ENCODE assay signal across 23 cellular contexts in the genomic region with DNA sequence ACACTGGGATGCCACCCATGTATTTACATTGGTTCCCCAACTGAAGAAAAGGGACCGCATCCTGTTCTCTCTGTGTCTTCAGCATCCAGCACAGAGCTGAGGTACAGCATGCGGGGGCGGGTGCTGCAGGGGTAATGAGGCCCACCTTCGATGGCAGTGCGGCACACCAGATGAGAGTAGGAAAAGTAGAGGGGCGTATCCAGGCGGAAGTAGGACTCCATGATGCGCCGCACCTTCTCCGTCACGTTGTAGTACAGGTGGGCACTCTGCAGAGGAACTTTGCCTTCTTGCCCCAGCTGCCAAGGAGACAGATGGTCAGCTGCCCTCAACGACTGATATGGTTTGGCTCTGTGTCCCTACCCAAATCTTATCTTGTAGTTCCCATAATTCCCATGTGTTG. TPM values are rescaled to one million over a fixed set of nuclear protein-coding genes. Genes with fewer than 3 reads are reported as not detected.
DNase-seq lines count a peak whose midpoint lies in the region; ATAC-seq and TF ChIP-seq lines count a peak whose summit lies in the region.
"Had no signal": no experiment of that assay in that cellular context is flagged by ENCODE, and none has a peak within 500 bp of the region (broad histone marks: within the 10 kb centered on the region; RNA-seq: fewer than 3 reads in every experiment).

No MANE protein-coding gene starts in this region.

- H3K79me2 ChIP-seq in neural progenitor cell (ENCODE audit: low read depth) = no peaks in the 10 kb centered on the region

- WGBS in sigmoid colon, 2 donors = 95 to 97% methylated on average over 12 of the region's 12 CpGs

- H3K4me1 ChIP-seq in left ventricle myocardium inferior (no peaks in the 10 kb centered on the region), neural progenitor cell (no peaks in the 10 kb centered on the region), upper lobe of right lung (no peaks in the 10 kb centered on the region), sigmoid colon (no peaks in the 10 kb centered on the region)
- H3K4me1 ChIP-seq: BLaER1, HAP-1 had no signal

- H3K9me3 Mint-ChIP-seq in endothelial cell (ENCODE audit: unreplicated experiment) (peaks cover 4% of the 10 kb centered on the region), neural progenitor cell (peaks cover 12% of the 10 kb centered on the region)

- H3K9me3 ChIP-seq in left ventricle myocardium inferior (replicated peaks) = no peaks in the 10 kb centered on the region
- H3K9me3 ChIP-seq in neural progenitor cell (ENCODE audit: low read depth) = no peaks in the 10 kb centered on the region
- H3K9me3 ChIP-seq in upper lobe of right lung = no peaks in the 10 kb centered on the region
- no peaks in the 10 kb centered on the region for H3K9me3 ChIP-seq in sigmoid colon
- H3K9me3 ChIP-seq: HAP-1 had no signal

- H4K20me1 ChIP-seq in neural progenitor cell (ENCODE audit: low read depth) = no peaks in the 10 kb centered on the region
- H4K20me1 ChIP-seq: BLaER1 had no signal

- H3F3A ChIP-seq in neural progenitor cell (ENCODE audit: low read depth) = no peaks in the 10 kb centered on the region

- H3K4me3 ChIP-seq in left ventricle myocardium inferior (no peak overlapping the region), neural progenitor cell (no peak overlapping the region), upper lobe of right lung (no peak overlapping the region), sigmoid colon (no peak overlapping the region)
- H3K4me3 ChIP-seq: BLaER1, HAP-1, K562 had no signal

- DNase-seq in cardiac septum (ENCODE audit: low spot score) (peak; percentile 19), left ventricle myocardium inferior (no peak), endothelial cell (ENCODE audit: low spot score) (no peak), neural progenitor cell (ENCODE audit: low spot score) (no peak), upper lobe of right lung (peak; percentile 34), sigmoid colon (no peak)
- DNase-seq: 8988T; Calu3; CD8-positive, alpha-beta T cell; DMS53; DND-41; EL; GOT3; IMR-90 had no signal

- H2AFZ ChIP-seq in neural progenitor cell (replicated peaks) = no peak overlapping the region

- H3K4me2 ChIP-seq in neural progenitor cell = no peak overlapping the region
- H3K4me2 ChIP-seq: BLaER1 had no signal

- H3K27ac Mint-ChIP-seq in endothelial cell (ENCODE audit: unreplicated experiment) (peak overlapping the region; percentile 64), neural progenitor cell (no peak overlapping the region)
- H3K27ac Mint-ChIP-seq: CD8-positive, alpha-beta T cell had no signal

- H3K36me3 Mint-ChIP-seq in endothelial cell (ENCODE audit: low read depth, unreplicated experiment) (peaks cover 69% of the 10 kb centered on the region), neural progenitor cell (peaks cover 66% of the 10 kb centered on the region)

- H3K27me3 Mint-ChIP-seq in endothelial cell (ENCODE audit: unreplicated experiment) (peaks cover 11% of the 10 kb centered on the region), neural progenitor cell (ENCODE audit: insufficient read depth, low read depth) (peaks cover 2% of the 10 kb centered on the region)

- H3K4me1 Mint-ChIP-seq in endothelial cell (ENCODE audit: unreplicated experiment) (no peaks in the 10 kb centered on the region), neural progenitor cell (no peaks in the 10 kb centered on the region)

- H3K4me3 Mint-ChIP-seq in endothelial cell (ENCODE audit: unreplicated experiment) (peak overlapping the region; percentile 77), neural progenitor cell (peak overlapping the region; percentile 39)
- H3K4me3 Mint-ChIP-seq: CD14-positive monocyte; CD8-positive, alpha-beta T cell had no signal

- H3K27me3 ChIP-seq in left ventricle myocardium inferior (ENCODE audit: low read depth) (no peaks in the 10 kb centered on the region), neural progenitor cell (no peaks in the 10 kb centered on the region), upper lobe of right lung (no peaks in the 10 kb centered on the region), sigmoid colon (no peaks in the 10 kb centered on the region)
- H3K27me3 ChIP-seq: BLaER1 had no signal

- TF ChIP-seq POLR2A in sigmoid colon (IDR thresholded peaks at IDR 0.05) = no peak

- no peak for ATAC-seq in upper lobe of right lung
- no peak for ATAC-seq in GM21737 (IDR thresholded peaks at IDR 0.05; ENCODE audit: unreplicated experiment)
- ATAC-seq in HG02763 (IDR thresholded peaks at IDR 0.05; ENCODE audit: unreplicated experiment) = no peak
- ATAC-seq: CD8-positive, alpha-beta T cell; K562 had no signal

- H3K27ac ChIP-seq in left ventricle myocardium inferior (replicated peaks) (no peak overlapping the region), neural progenitor cell (no peak overlapping the region), upper lobe of right lung (no peak overlapping the region), sigmoid colon (no peak overlapping the region)
- H3K27ac ChIP-seq: BLaER1 had no signal

- H3K36me3 ChIP-seq in left ventricle myocardium inferior (peaks cover 82% of the 10 kb centered on the region), neural progenitor cell (peaks cover 9% of the 10 kb centered on the region), upper lobe of right lung (peaks cover 68% of the 10 kb centered on the region), sigmoid colon (peaks cover 11 to 87% (median 55%) of the 10 kb centered on the region in 4 donors)

- intact Hi-C loops in cardiac septum (cut with DNase I) (no loop called here), left ventricle myocardium inferior (cut with micrococcal nuclease) (no loop called here), upper lobe of right lung (cut with DNase I) (no loop called here), sigmoid colon (cut with DNase I) (no loop called here)

- TF ChIP-seq EP300 in sigmoid colon (IDR thresholded peaks at IDR 0.05) = no peak

- no peak for TF ChIP-seq CTCF in left ventricle myocardium inferior (IDR thresholded peaks at IDR 0.05; ENCODE audit: borderline replicate concordance)
- no peak for TF ChIP-seq CTCF in endothelial cell (IDR thresholded peaks at IDR 0.05; ENCODE audit: unreplicated experiment)
- TF ChIP-seq CTCF in neural progenitor cell (IDR thresholded peaks at IDR 0.05) = no peak
- TF ChIP-seq CTCF in upper lobe of right lung (IDR thresholded peaks at IDR 0.05) = no peak
- no peak for TF ChIP-seq CTCF in sigmoid colon (IDR thresholded peaks at IDR 0.05)

- no peak overlapping the region for H3K9ac ChIP-seq in neural progenitor cell
- H3K9ac ChIP-seq: BLaER1 had no signal

RNA-seq across cellular contexts. Expression of a gene that starts 10.0 kb away (rescaled TPM):
- total RNA-seq in cardiac septum (not detected), left ventricle myocardium inferior (not detected), endothelial cell (ENCODE audit: unreplicated experiment) (not detected), neural progenitor cell (ENCODE audit: low replicate concordance) (0.19 and 2.3 TPM in 2 replicates), upper lobe of right lung (not detected), sigmoid colon (not detected)
- polyA plus RNA-seq in sigmoid colon = under 1 TPM in 1 of 3 donors, not detected in 2; 0.03 TPM
- total RNA-seq: A673; Calu3; CD8-positive, alpha-beta T cell; IMR-90; K562 had no signal
- polyA plus RNA-seq: AG04450, CD14-positive monocyte, IMR-90, K562 had no signal

RNA-seq across cellular contexts. Expression of a gene that starts 16.8 kb away (rescaled TPM):
- total RNA-seq in cardiac septum = 12.2 TPM
- 8.6 TPM for total RNA-seq in left ventricle myocardium inferior
- 178 TPM for total RNA-seq in endothelial cell (ENCODE audit: unreplicated experiment)
- total RNA-seq in neural progenitor cell (ENCODE audit: low replicate concordance) = 54.9 and 77.8 TPM in 2 replicates
- 22.3 TPM for total RNA-seq in upper lobe of right lung
- 10 to 100 TPM; 15.3 to 23.3 (median 19.1) TPM for total RNA-seq in sigmoid colon
- polyA plus RNA-seq in sigmoid colon = 10 to 100 TPM in 1 of 3 donors, 1 to 10 TPM in 2; 1.8 to 18.4 (median 6.2) TPM

RNA-seq across cellular contexts. Expression of a gene that starts 17.0 kb away (rescaled TPM):
- 11.0 TPM for total RNA-seq in cardiac septum
- total RNA-seq in left ventricle myocardium inferior = 7.8 TPM
- 11.3 TPM for total RNA-seq in endothelial cell (ENCODE audit: unreplicated experiment)
- 5.3 and 19.0 TPM in 2 replicates for total RNA-seq in neural progenitor cell (ENCODE audit: low replicate concordance)
- total RNA-seq in upper lobe of right lung = 6.1 TPM
- 1 to 10 TPM; 2.2 to 6.9 (median 4.2) TPM for total RNA-seq in sigmoid colon
- 1 to 10 TPM; 2.3 to 5.2 (median 2.4) TPM for polyA plus RNA-seq in sigmoid colon

RNA-seq across cellular contexts. Expression of a gene that starts 34.8 kb away (rescaled TPM):
- total RNA-seq in cardiac septum (not detected), left ventricle myocardium inferior (not detected), endothelial cell (ENCODE audit: unreplicated experiment) (0.38 TPM), neural progenitor cell (ENCODE audit: low replicate concordance) (0.31 and 0.47 TPM in 2 replicates), upper lobe of right lung (not detected), sigmoid colon (not detected)
- polyA plus RNA-seq in sigmoid colon = under 1 TPM in 1 of 3 donors, not detected in 2; 0.04 TPM
- total RNA-seq: G401, IMR-90 had no signal
- polyA plus RNA-seq: CD14-positive monocyte, IMR-90 had no signal

Comparison
In these comparisons a context has a peak if more than half of its experiments do, and no peak if none do; other contexts are left out.
1. DNase-seq: peak in cardiac septum (single experiment) and upper lobe of right lung (single experiment); none in left ventricle myocardium inferior (single experiment), endothelial cell (single experiment), neural progenitor cell (single experiment) and sigmoid colon (single experiment).